Comparison of ENCODE assay signal across 19 cellular contexts in the genomic region with DNA sequence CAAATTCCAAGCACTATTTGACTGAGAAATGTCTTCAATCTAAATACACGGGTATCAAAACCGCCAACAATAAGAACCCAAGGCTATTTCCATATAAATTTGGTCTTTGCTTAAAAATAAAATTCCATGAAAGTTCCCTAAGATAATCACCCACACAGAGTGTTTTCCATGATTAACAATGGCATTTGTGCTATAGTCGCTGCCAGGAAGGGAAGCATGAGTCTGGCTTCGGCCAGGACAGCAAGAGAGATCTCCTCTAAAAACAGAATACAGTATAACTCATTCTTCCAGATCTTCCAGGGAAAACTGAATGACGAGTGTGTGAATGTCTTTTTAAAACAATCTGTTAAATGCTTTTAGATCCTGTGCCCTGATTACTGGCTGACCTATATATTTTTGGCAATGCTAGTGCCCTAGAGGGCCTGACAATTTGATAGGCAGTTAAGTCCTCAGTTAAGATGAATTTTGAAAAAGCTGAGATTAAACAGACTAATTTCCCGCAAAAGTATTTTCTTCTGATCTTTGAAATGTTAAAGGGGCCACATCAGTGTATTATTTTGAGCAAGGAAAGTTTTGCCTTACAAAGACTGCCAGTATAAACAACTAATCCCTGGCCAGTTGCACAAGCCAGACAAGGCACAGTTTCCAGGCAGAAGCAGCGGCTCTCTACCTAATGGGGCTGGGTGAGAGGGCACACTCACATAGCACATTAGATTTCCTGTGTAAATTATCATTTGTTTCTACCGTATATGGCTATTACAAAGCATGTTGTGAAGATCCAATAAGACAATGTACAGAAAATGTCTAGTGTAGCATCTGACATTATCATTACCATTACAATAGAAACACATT.
A peak's percentile ranks its signal among the peaks of the same experiment; 100 is the strongest.
DNase-seq lines count a peak whose midpoint lies in the region; ATAC-seq and TF ChIP-seq lines count a peak whose summit lies in the region.
"Had no signal": no experiment of that assay in that cellular context is flagged by ENCODE, and none has a peak within 500 bp of the region (broad histone marks: within the 10 kb centered on the region; RNA-seq: fewer than 3 reads in every experiment).

No MANE protein-coding gene starts in this region.

- H3K27me3 ChIP-seq in suprapubic skin = no peaks in the 10 kb centered on the region

- H3K4me1 ChIP-seq in suprapubic skin = peaks cover 23% of the 10 kb centered on the region

- TF ChIP-seq CTCF in coronary artery (IDR thresholded peaks at IDR 0.05) (no peak), nephron (IDR thresholded peaks at IDR 0.05; ENCODE audit: unreplicated experiment in 3 of 3) (no peak), suprapubic skin (IDR thresholded peaks at IDR 0.05) (no peak)

- TF ChIP-seq EP300 in suprapubic skin (IDR thresholded peaks at IDR 0.05) = no peak

- 34% methylated on average over 8 of the region's 8 CpGs for WGBS in suprapubic skin

- no peak for TF ChIP-seq POLR2A in suprapubic skin (IDR thresholded peaks at IDR 0.05)

- no peak for ATAC-seq in GM18858 (IDR thresholded peaks at IDR 0.05; ENCODE audit: unreplicated experiment)
- ATAC-seq: natural killer cell treated with Interleukin-12 subunit alpha and Interleukin-12 subunit beta and Interleukin-15 and Interleukin-18, amount 100 ng/mL, for 72 hours; stimulated activated effector memory CD8-positive, alpha-beta T cell treated with anti-CD3 and anti-CD28 coated beads, Interleukin-12 subunit alpha, Interleukin-12 subunit beta, amount 100 ng/mL, for 72 hours had no signal

- no peaks in the 10 kb centered on the region for H3K27me3 Mint-ChIP-seq in nephron (ENCODE audit: low read depth)
- H3K27me3 Mint-ChIP-seq: natural killer cell treated with Interleukin-12 subunit alpha and Interleukin-12 subunit beta and Interleukin-15 and Interleukin-18, amount 100 ng/mL, for 72 hours had no signal

- H3K9me3 ChIP-seq in suprapubic skin = no peaks in the 10 kb centered on the region

- DNase-seq in SK-MEL-5 (ENCODE audit: low read depth, low spot score) (peak; percentile 5), coronary artery (ENCODE audit: low spot score) (no peak), suprapubic skin (ENCODE audit: low spot score in 2 of 2) (no peak), superior temporal gyrus (ENCODE audit: extremely low spot score) (no peak), SKM-1 treated with dmso at 0.1 percent for 144 hours (lab: John Stamatoyannopoulos, UW; ENCODE audit: unreplicated experiment) (no peak), COLO668 (lab: John Stamatoyannopoulos, UW; ENCODE audit: unreplicated experiment) (no peak)
- DNase-seq: activated T-cell treated with anti-CD3 and anti-CD28 coated beads, Interleukin-2, amount 50 U/mL, for 48 hours; HFFc6; kidney glomerular epithelial cell; NCI-H187; NCI-H748 treated with DMSO at 0.1 percent for 48 hours; stimulated activated CD4-positive, alpha-beta T cell treated with anti-CD3 and anti-CD28 coated beads, Interleukin-2, amount 100 ng/mL, for 24 hours; SW 1271; trophoblast cell had no signal

- H3K4me3 ChIP-seq in coronary artery = peak overlapping the region; percentile 22
- H3K4me3 ChIP-seq in suprapubic skin = no peak overlapping the region

- no peaks in the 10 kb centered on the region for H3K36me3 Mint-ChIP-seq in nephron (ENCODE audit: low read depth)
- H3K36me3 Mint-ChIP-seq: activated naive CD4-positive, alpha-beta T cell treated with anti-CD3 and anti-CD28 coated beads, Interleukin-2, amount 50 U/mL, for 24 hours; natural killer cell treated with Interleukin-12 subunit alpha and Interleukin-12 subunit beta and Interleukin-15 and Interleukin-18, amount 100 ng/mL, for 72 hours; stimulated activated effector memory CD8-positive, alpha-beta T cell treated with anti-CD3 and anti-CD28 coated beads, Interleukin-12 subunit alpha, Interleukin-12 subunit beta, amount 100 ng/mL, for 72 hours had no signal

- H3K4me1 Mint-ChIP-seq in nephron = peaks cover 22% of the 10 kb centered on the region
- H3K4me1 Mint-ChIP-seq: stimulated activated effector memory CD8-positive, alpha-beta T cell treated with anti-CD3 and anti-CD28 coated beads, Interleukin-12 subunit alpha, Interleukin-12 subunit beta, amount 100 ng/mL, for 72 hours had no signal

- no peak overlapping the region for H3K4me3 Mint-ChIP-seq in nephron
- H3K4me3 Mint-ChIP-seq: activated naive CD4-positive, alpha-beta T cell treated with anti-CD3 and anti-CD28 coated beads, Interleukin-2, amount 50 U/mL, for 24 hours; HFFc6; natural killer cell treated with Interleukin-12 subunit alpha and Interleukin-12 subunit beta and Interleukin-15 and Interleukin-18, amount 100 ng/mL, for 72 hours; stimulated activated effector memory CD8-positive, alpha-beta T cell treated with anti-CD3 and anti-CD28 coated beads, Interleukin-12 subunit alpha, Interleukin-12 subunit beta, amount 100 ng/mL, for 72 hours had no signal

- H3K27ac ChIP-seq in coronary artery (peak overlapping the region; percentile 26 to 28), suprapubic skin (peak overlapping the region; percentile 13)

- no peaks in the 10 kb centered on the region for H3K9me3 Mint-ChIP-seq in nephron
- H3K9me3 Mint-ChIP-seq: activated naive CD4-positive, alpha-beta T cell treated with anti-CD3 and anti-CD28 coated beads, Interleukin-2, amount 50 U/mL, for 24 hours; natural killer cell treated with Interleukin-12 subunit alpha and Interleukin-12 subunit beta and Interleukin-15 and Interleukin-18, amount 100 ng/mL, for 72 hours had no signal

- in situ Hi-C loops in SK-MEL-5 (cut with HindIII; ENCODE audit: low pct_unique_long_range_greater_than_20kb, low sequenced_read_pairs) = no loop called here

- H3K36me3 ChIP-seq in suprapubic skin = no peaks in the 10 kb centered on the region

- H3K27ac Mint-ChIP-seq in nephron = peak overlapping the region; percentile 56 to 85 (median 71)
- H3K27ac Mint-ChIP-seq: activated naive CD4-positive, alpha-beta T cell treated with anti-CD3 and anti-CD28 coated beads, Interleukin-2, amount 50 U/mL, for 24 hours; HFFc6; natural killer cell treated with Interleukin-12 subunit alpha and Interleukin-12 subunit beta and Interleukin-15 and Interleukin-18, amount 100 ng/mL, for 72 hours; stimulated activated effector memory CD8-positive, alpha-beta T cell treated with anti-CD3 and anti-CD28 coated beads, Interleukin-12 subunit alpha, Interleukin-12 subunit beta, amount 100 ng/mL, for 72 hours had no signal
